In the genomic region with DNA sequence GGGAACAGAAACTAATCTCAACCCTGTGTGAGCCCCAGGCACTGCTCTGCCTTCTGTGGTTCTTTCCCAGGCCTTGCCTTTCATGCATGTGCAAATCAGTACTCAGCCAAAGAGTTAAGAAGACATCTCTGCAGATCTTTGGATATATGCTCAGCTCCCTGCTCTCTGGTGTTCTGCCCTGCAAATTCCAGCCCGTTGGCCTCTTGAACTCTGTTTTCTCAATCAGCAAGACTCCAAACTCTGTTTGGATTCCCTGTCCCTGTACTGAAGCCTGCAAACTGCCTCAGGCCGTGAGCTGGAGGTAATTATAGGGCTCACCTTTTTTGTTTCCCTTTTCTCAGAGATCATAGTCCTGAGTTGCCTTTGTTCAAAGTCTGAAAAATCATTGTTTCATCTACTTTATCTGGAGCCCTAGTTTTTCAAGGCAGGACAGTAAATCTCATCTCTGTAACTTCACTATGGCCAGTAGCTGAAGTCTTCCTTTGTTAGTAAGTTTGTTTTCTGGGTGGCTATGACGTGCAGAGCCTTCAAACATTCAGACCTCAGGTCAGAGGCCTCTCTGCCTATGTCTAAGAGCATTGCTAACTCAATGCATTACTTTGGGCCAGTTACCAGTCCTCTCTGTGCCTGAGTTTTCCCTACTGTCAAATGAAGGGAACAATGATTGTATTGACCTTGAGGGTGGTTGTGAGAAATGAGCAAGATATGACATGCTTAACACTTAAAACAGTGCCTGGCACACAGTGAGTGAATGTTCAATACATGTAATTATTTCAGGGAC, we compare ENCODE assay signal across 1 cellular context.
TF ChIP-seq lines count a peak whose summit lies in the region.

No MANE protein-coding gene starts in this region.

TF ChIP-seq in IMR-90, 13 proteins besides CTCF, POLR2A, EP300 and RAD21:
- TF ChIP-seq RCOR1 (IDR thresholded peaks at IDR 0.05; ENCODE audit: insufficient replicate concordance, low read length) (no peak), NFE2L2 (IDR thresholded peaks at IDR 0.05; ENCODE audit: low read depth, low read length) (no peak), ELK1 (IDR thresholded peaks at IDR 0.05; ENCODE audit: borderline replicate concordance, low read depth, low read length) (no peak), MXI1 (IDR thresholded peaks at IDR 0.05; ENCODE audit: borderline replicate concordance, low read depth, low read length) (no peak), FOS (IDR thresholded peaks at IDR 0.05; ENCODE audit: low read depth, low read length) (no peak), CHD1 (IDR thresholded peaks at IDR 0.05; ENCODE audit: low read depth, low read length) (no peak), MAFK (IDR thresholded peaks at IDR 0.05; ENCODE audit: low read depth, low read length) (no peak), RFX5 (IDR thresholded peaks at IDR 0.05; ENCODE audit: low read depth, low read length) (no peak), CEBPB (IDR thresholded peaks at IDR 0.05; ENCODE audit: low read depth, low read length) (no peak), BHLHE40 (IDR thresholded peaks at IDR 0.05; ENCODE audit: low read depth, low read length) (no peak), SMC3 (IDR thresholded peaks at IDR 0.05; ENCODE audit: low read depth, low read length) (no peak), MAZ (IDR thresholded peaks at IDR 0.05; ENCODE audit: borderline replicate concordance, low read depth, low read length) (no peak)
- TF ChIP-seq, protein P1, sequence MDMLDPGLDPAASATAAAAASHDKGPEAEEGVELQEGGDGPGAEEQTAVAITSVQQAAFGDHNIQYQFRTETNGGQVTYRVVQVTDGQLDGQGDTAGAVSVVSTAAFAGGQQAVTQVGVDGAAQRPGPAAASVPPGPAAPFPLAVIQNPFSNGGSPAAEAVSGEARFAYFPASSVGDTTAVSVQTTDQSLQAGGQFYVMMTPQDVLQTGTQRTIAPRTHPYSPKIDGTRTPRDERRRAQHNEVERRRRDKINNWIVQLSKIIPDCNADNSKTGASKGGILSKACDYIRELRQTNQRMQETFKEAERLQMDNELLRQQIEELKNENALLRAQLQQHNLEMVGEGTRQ (IDR thresholded peaks at IDR 0.05; ENCODE audit: low read depth, low read length) = no peak
